In the genomic region with DNA sequence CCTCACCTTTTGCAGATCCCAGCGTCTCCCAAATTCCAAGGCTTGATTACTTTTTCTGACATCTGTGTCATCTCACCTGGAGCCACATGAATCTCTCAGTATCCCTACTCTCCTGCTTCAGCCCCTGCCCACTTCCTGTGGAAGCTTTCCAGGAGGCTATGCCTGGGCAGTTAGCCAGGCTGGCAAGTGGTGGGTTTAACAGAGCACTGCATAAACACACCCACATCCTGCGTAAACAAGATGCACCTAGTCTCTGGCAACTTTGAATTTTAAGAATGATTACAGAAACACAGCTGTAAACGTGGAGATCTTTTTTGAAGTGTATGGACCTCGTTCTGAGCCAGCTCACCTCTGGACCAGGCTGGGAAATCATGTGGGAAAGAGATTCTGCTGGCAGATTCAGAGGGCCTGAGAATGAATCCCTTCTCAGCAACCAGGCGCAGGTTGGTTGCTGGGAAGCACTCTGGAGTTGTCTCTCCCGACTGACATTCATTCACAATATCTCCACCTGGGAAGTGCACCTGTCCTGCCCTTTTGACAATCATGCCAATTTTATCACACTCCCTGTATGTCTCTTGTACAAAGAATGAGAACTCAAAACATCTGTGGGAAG, we compare ENCODE assay signal across 14 cellular contexts. TPM values are rescaled to one million over a fixed set of nuclear protein-coding genes. Genes with fewer than 3 reads are reported as not detected.
DNase-seq lines count a peak whose midpoint lies in the region; ATAC-seq and TF ChIP-seq lines count a peak whose summit lies in the region.
"Had no signal": no experiment of that assay in that cellular context is flagged by ENCODE, and none has a peak within 500 bp of the region (broad histone marks: within the 10 kb centered on the region; RNA-seq: fewer than 3 reads in every experiment).

No MANE protein-coding gene starts in this region.

- CTCF ChIA-PET in A673 (lab: Charles Lee): no interaction called here

- no peak for ATAC-seq in GM19328 (IDR thresholded peaks at IDR 0.05; ENCODE audit: unreplicated experiment)
- no peak for ATAC-seq in right lobe of liver
- ATAC-seq: stimulated activated effector memory CD8-positive, alpha-beta T cell treated with anti-CD3 and anti-CD28 coated beads, Interleukin-12 subunit alpha, Interleukin-12 subunit beta, amount 100 ng/mL, for 72 hours had no signal

- peak; percentile 60 for DNase-seq in A673 (ENCODE audit: low spot score)
- DNase-seq in LNCaP clone FGC (ENCODE audit: low read depth): peak; percentile 21
- peak; percentile 63 for DNase-seq in NCI-H510A treated with DMSO at 0.1 percent for 48 hours (lab: John Stamatoyannopoulos, UW)
- no peak for DNase-seq in chondrocyte (ENCODE audit: low spot score)
- no peak for DNase-seq in activated CD8-positive, alpha-beta memory T cell treated with anti-CD3 and anti-CD28 coated beads for 24 hours
- DNase-seq in right lobe of liver: no peak
- no peak for DNase-seq in posterior vena cava (ENCODE audit: low spot score)
- DNase-seq: activated T-cell treated with anti-CD3 and anti-CD28 coated beads for 4 hours, MV-4-11, Peyer's patch had no signal

- POLR2A ChIA-PET in A673 (lab: Charles Lee; ENCODE audit: low non-redundant PET): no interaction called here

- TF ChIP-seq CTCF in A673 (conservative IDR thresholded peaks at IDR 0.05; ENCODE audit: low read depth, low read length) (no peak), LNCaP clone FGC (IDR thresholded peaks at IDR 0.05; ENCODE audit: control insufficient read depth, extremely low read depth, insufficient read depth) (no peak), chondrocyte (IDR thresholded peaks at IDR 0.05) (no peak), right lobe of liver (IDR thresholded peaks at IDR 0.05) (no peak)

- H3K4me1 ChIP-seq in A673 (ENCODE audit: insufficient read depth, low read length, poor library complexity, severe bottlenecking) (peaks cover 18% of the 10 kb centered on the region), right lobe of liver (no peaks in the 10 kb centered on the region)
- H3K4me1 ChIP-seq: Peyer's patch, vagina had no signal

- H3K36me3 ChIP-seq in A673 (ENCODE audit: insufficient read depth, low read length, poor library complexity, severe bottlenecking) (no peaks in the 10 kb centered on the region), right lobe of liver (no peaks in the 10 kb centered on the region)
- H3K36me3 ChIP-seq: neutrophil, Peyer's patch, vagina had no signal

- no TSS peak for BruUV-seq in A673 (replicated peaks; lab: Mats Ljungman, UMichigan)

- H3K36me3 Mint-ChIP-seq in chondrocyte (ENCODE audit: low read depth): no peaks in the 10 kb centered on the region
- H3K36me3 Mint-ChIP-seq: stimulated activated effector memory CD8-positive, alpha-beta T cell treated with anti-CD3 and anti-CD28 coated beads, Interleukin-12 subunit alpha, Interleukin-12 subunit beta, amount 100 ng/mL, for 72 hours had no signal

- H3K27me3 ChIP-seq in A673 (replicated peaks; ENCODE audit: insufficient read depth, low read depth, low read length, poor library complexity) (no peaks in the 10 kb centered on the region), right lobe of liver (no peaks in the 10 kb centered on the region)
- H3K27me3 ChIP-seq: Peyer's patch, vagina had no signal

- no peak overlapping the region for H3K4me3 Mint-ChIP-seq in chondrocyte (ENCODE audit: unreplicated experiment)
- H3K4me3 Mint-ChIP-seq: stimulated activated effector memory CD8-positive, alpha-beta T cell treated with anti-CD3 and anti-CD28 coated beads, Interleukin-12 subunit alpha, Interleukin-12 subunit beta, amount 100 ng/mL, for 72 hours had no signal

- H3K4me3 ChIP-seq in A673 (ENCODE audit: low read depth, low read length, poor library complexity, severe bottlenecking) (no peak overlapping the region), LNCaP clone FGC (ENCODE audit: low read depth, low read length) (no peak overlapping the region), right lobe of liver (no peak overlapping the region)
- H3K4me3 ChIP-seq: Peyer's patch, vagina had no signal

- H3K9me3 Mint-ChIP-seq in chondrocyte (ENCODE audit: low read depth): peaks cover 4% of the 10 kb centered on the region
- H3K9me3 Mint-ChIP-seq: stimulated activated effector memory CD8-positive, alpha-beta T cell treated with anti-CD3 and anti-CD28 coated beads, Interleukin-12 subunit alpha, Interleukin-12 subunit beta, amount 100 ng/mL, for 72 hours had no signal

- WGBS in right lobe of liver (ENCODE audit: insufficient coverage, low coverage, low lambda C conversion rate, missing lambda C conversion rate): 23% methylated on average over 5 of the region's 6 CpGs

- no peaks in the 10 kb centered on the region for H3K9me3 ChIP-seq in A673 (ENCODE audit: low read depth, low read length, poor library complexity, severe bottlenecking)
- H3K9me3 ChIP-seq in right lobe of liver: no peaks in the 10 kb centered on the region
- H3K9me3 ChIP-seq: neutrophil, vagina had no signal

- intact Hi-C loops in A673 (cut with micrococcal nuclease; ENCODE audit: unreplicated experiment) (no loop called here), right lobe of liver (cut with DNase I) (no loop called here), posterior vena cava (cut with DNase I) (no loop called here)

- no peak for TF ChIP-seq POLR2A in right lobe of liver (IDR thresholded peaks at IDR 0.05)

- H3K4me1 Mint-ChIP-seq in chondrocyte (ENCODE audit: low read depth): peaks cover 14% of the 10 kb centered on the region
- H3K4me1 Mint-ChIP-seq: stimulated activated effector memory CD8-positive, alpha-beta T cell treated with anti-CD3 and anti-CD28 coated beads, Interleukin-12 subunit alpha, Interleukin-12 subunit beta, amount 100 ng/mL, for 72 hours had no signal

- H3K27ac ChIP-seq in A673 (ENCODE audit: low read depth, low read length, poor library complexity, severe bottlenecking) (no peak overlapping the region), right lobe of liver (no peak overlapping the region)
- H3K27ac ChIP-seq: neutrophil, Peyer's patch, vagina had no signal

- H3K27me3 Mint-ChIP-seq in chondrocyte (ENCODE audit: low read depth): peaks cover 2% of the 10 kb centered on the region

- peak overlapping the region; percentile 15 for H3K27ac Mint-ChIP-seq in chondrocyte (ENCODE audit: unreplicated experiment)
- H3K27ac Mint-ChIP-seq: stimulated activated effector memory CD8-positive, alpha-beta T cell treated with anti-CD3 and anti-CD28 coated beads, Interleukin-12 subunit alpha, Interleukin-12 subunit beta, amount 100 ng/mL, for 72 hours had no signal

RNA-seq across cellular contexts. Expression of gene FANCC, which starts 55.7 kb away (rescaled TPM):
- total RNA-seq in A673 (2021): 25.3 and 28.3 TPM in 2 replicates
- 9.3 to 14.7 TPM (median 10.3 TPM) in 3 replicates for total RNA-seq in chondrocyte
- 10 to 100 TPM in 4 of 6 experiments, 1 to 10 TPM in 2; 8.1 to 27.9 (median 13.2) TPM for total RNA-seq in right lobe of liver
- 1 to 10 TPM; 4.4 to 7.3 TPM for total RNA-seq in posterior vena cava

Comparison
In these comparisons a context has a peak if more than half of its experiments do, and no peak if none do; other contexts are left out.
1. DNase-seq: peak in A673 (single experiment), LNCaP clone FGC (single experiment) and NCI-H510A treated with DMSO at 0.1 percent for 48 hours (single experiment); none in chondrocyte (single experiment), activated CD8-positive, alpha-beta memory T cell treated with anti-CD3 and anti-CD28 coated beads for 24 hours (single experiment), right lobe of liver (0 of 3) and posterior vena cava (single experiment).